In genomic region chr5:138280915-138281314, GRCh38 we compare ENCODE assay signal across 3 cellular contexts.
TF ChIP-seq lines count a peak whose summit lies in the region.

No MANE protein-coding gene starts in this region.

TF ChIP-seq in HepG2, 621 proteins besides CTCF, POLR2A, EP300 and RAD21:
- no peak for TF ChIP-seq XBP1 (CRISPR knock-in tag; IDR thresholded peaks at IDR 0.05)
- peak; percentile 68 for TF ChIP-seq ZNF121 (CRISPR knock-in tag; IDR thresholded peaks at IDR 0.05)
TF ChIP-seq in HepG2: peak in this region for 1.

TF ChIP-seq in HEK293, 187 proteins besides CTCF, POLR2A, EP300 and RAD21:
- TF ChIP-seq ZNF121 (tag by site-specific recombination; IDR thresholded peaks at IDR 0.05) (peak; percentile 87), KLF1 (tag by site-specific recombination; IDR thresholded peaks at IDR 0.05) (no peak), ZNF274 (IDR thresholded peaks at IDR 0.05; ENCODE audit: low read length) (no peak), ZNF274 (tag by site-specific recombination; IDR thresholded peaks at IDR 0.05; ENCODE audit: borderline replicate concordance) (no peak), YY2 (tag by site-specific recombination; IDR thresholded peaks at IDR 0.05) (no peak), KLF16 (tag by site-specific recombination; IDR thresholded peaks at IDR 0.05) (no peak), ZSCAN4 (tag by site-specific recombination; IDR thresholded peaks at IDR 0.05) (no peak)
- TF ChIP-seq, protein P1, sequence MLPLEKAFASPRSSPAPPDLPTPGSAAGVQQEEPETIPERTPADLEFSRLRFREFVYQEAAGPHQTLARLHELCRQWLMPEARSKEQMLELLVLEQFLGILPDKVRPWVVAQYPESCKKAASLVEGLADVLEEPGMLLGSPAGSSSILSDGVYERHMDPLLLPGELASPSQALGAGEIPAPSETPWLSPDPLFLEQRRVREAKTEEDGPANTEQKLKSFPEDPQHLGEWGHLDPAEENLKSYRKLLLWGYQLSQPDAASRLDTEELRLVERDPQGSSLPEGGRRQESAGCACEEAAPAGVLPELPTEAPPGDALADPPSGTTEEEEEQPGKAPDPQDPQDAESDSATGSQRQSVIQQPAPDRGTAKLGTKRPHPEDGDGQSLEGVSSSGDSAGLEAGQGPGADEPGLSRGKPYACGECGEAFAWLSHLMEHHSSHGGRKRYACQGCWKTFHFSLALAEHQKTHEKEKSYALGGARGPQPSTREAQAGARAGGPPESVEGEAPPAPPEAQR (tag by site-specific recombination; IDR thresholded peaks at IDR 0.05), result no peak

TF ChIP-seq in WTC11, 78 proteins besides CTCF, POLR2A, EP300 and RAD21:
- TF ChIP-seq ATF1 (CRISPR knock-in tag; IDR thresholded peaks at IDR 0.05) (no peak), GTF2I (CRISPR knock-in tag; conservative IDR thresholded peaks at IDR 0.05) (no peak), NR2C2 (CRISPR knock-in tag; IDR thresholded peaks at IDR 0.05) (no peak), CBFB (CRISPR knock-in tag; IDR thresholded peaks at IDR 0.05; ENCODE audit: low read depth) (no peak), ZNF121 (CRISPR knock-in tag; IDR thresholded peaks at IDR 0.05) (peak; percentile 78; the same call in 1 of the 2 replicates)
